Comparison of ENCODE assay signal across 17 cellular contexts in the genomic region with DNA sequence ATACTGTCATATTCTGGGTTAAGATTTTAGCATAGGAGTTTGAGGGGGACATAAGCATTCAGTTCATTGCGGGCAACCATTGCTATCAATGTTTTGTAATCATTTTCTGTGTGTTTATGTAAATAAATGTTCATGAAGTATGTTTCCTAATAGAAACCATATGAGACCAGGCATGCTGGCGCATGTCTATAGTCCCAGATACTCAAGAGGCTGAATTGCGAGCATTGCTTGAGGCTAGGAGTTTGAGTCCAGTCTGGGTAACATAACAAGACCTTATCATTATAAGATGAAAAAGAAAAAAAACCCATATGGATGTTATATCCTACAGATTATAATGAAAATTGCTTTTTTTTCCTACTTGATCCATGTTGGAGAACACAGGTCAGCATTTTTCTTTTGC.
A peak's percentile ranks its signal among the peaks of the same experiment; 100 is the strongest.
DNase-seq lines count a peak whose midpoint lies in the region; ATAC-seq and TF ChIP-seq lines count a peak whose summit lies in the region.
"Had no signal": no experiment of that assay in that cellular context is flagged by ENCODE, and none has a peak within 500 bp of the region (broad histone marks: within the 10 kb centered on the region; RNA-seq: fewer than 3 reads in every experiment).

No MANE protein-coding gene starts in this region.

- H3K4me1 ChIP-seq in CD4-positive, CD25-positive, alpha-beta regulatory T cell (ENCODE audit: control insufficient read depth, insufficient read depth, low read length, poor library complexity, severe bottlenecking) = peaks cover 38% of the 10 kb centered on the region
- H3K4me1 ChIP-seq in Caco-2 = peaks cover 77% of the 10 kb centered on the region
- H3K4me1 ChIP-seq in effector memory CD4-positive, alpha-beta T cell (ENCODE audit: control insufficient read depth, insufficient read depth, low read length, poor library complexity, severe bottlenecking) = peaks cover 18% of the 10 kb centered on the region

- no peak overlapping the region for H3K4me3 Mint-ChIP-seq in activated T-cell treated with anti-CD3 and anti-CD28 coated beads, Interleukin-2, amount 50 U/mL, for 24 hours
- H3K4me3 Mint-ChIP-seq in CD4-positive, CD25-positive, alpha-beta regulatory T cell = peak overlapping the region in 1 of 4 donors; percentile 2
- H3K4me3 Mint-ChIP-seq in Caco-2 (ENCODE audit: unreplicated experiment) = no peak overlapping the region
- H3K4me3 Mint-ChIP-seq: CD14-positive monocyte, GM23338, HFFc6, IgD-negative memory B cell had no signal

- intact Hi-C loops in Caco-2 (cut with micrococcal nuclease; ENCODE audit: unreplicated experiment) = no loop called here

- BruUV-seq in Caco-2 (replicated peaks; lab: Mats Ljungman, UMichigan) = no TSS peak

- no peak overlapping the region for H3K4me3 ChIP-seq in CD4-positive, CD25-positive, alpha-beta regulatory T cell (ENCODE audit: low read depth, low read length)
- H3K4me3 ChIP-seq in Caco-2 (ENCODE audit: low read depth, low read length) = no peak overlapping the region
- H3K4me3 ChIP-seq in epithelial cell of esophagus (ENCODE audit: low read length) = no peak overlapping the region
- H3K4me3 ChIP-seq in effector memory CD4-positive, alpha-beta T cell (ENCODE audit: insufficient read depth, low read depth, low read length, poor library complexity, severe bottlenecking) = no peak overlapping the region
- H3K4me3 ChIP-seq: BLaER1, GM23338 had no signal

- peaks cover 22% of the 10 kb centered on the region for H3K36me3 Mint-ChIP-seq in activated T-cell treated with anti-CD3 and anti-CD28 coated beads, Interleukin-2, amount 50 U/mL, for 24 hours (ENCODE audit: low read depth)
- H3K36me3 Mint-ChIP-seq in CD4-positive, CD25-positive, alpha-beta regulatory T cell = peaks cover 18% of the 10 kb centered on the region
- H3K36me3 Mint-ChIP-seq in Caco-2 (ENCODE audit: insufficient read depth, unreplicated experiment) = peaks cover 26% of the 10 kb centered on the region

- H3K27ac Mint-ChIP-seq in activated T-cell treated with anti-CD3 and anti-CD28 coated beads, Interleukin-2, amount 50 U/mL, for 24 hours = peak overlapping the region; percentile 28
- peak overlapping the region in 2 of 3 donors; percentile 50 to 53 for H3K27ac Mint-ChIP-seq in CD4-positive, CD25-positive, alpha-beta regulatory T cell
- H3K27ac Mint-ChIP-seq in Caco-2 (ENCODE audit: unreplicated experiment) = peak overlapping the region; percentile 61
- H3K27ac Mint-ChIP-seq: GM23338, HFFc6, IgD-negative memory B cell had no signal

- POLR2A ChIA-PET in Caco-2 (lab: Charles Lee) = no interaction called here

- no peaks in the 10 kb centered on the region for H3K9me3 ChIP-seq in CD4-positive, CD25-positive, alpha-beta regulatory T cell (ENCODE audit: control insufficient read depth in 2 of 2, low read length in 2 of 2)
- no peaks in the 10 kb centered on the region for H3K9me3 ChIP-seq in Caco-2
- no peaks in the 10 kb centered on the region for H3K9me3 ChIP-seq in effector memory CD4-positive, alpha-beta T cell (ENCODE audit: control insufficient read depth, low read length)

- H3K27me3 Mint-ChIP-seq in activated T-cell treated with anti-CD3 and anti-CD28 coated beads, Interleukin-2, amount 50 U/mL, for 24 hours = no peaks in the 10 kb centered on the region
- H3K27me3 Mint-ChIP-seq in CD4-positive, CD25-positive, alpha-beta regulatory T cell = no peaks in the 10 kb centered on the region
- H3K27me3 Mint-ChIP-seq in Caco-2 (ENCODE audit: insufficient read depth, unreplicated experiment) = no peaks in the 10 kb centered on the region
- H3K27me3 Mint-ChIP-seq: IgD-negative memory B cell had no signal

- H3K27me3 ChIP-seq in CD4-positive, CD25-positive, alpha-beta regulatory T cell (ENCODE audit: control insufficient read depth, insufficient read depth, low read length) = no peaks in the 10 kb centered on the region
- no peaks in the 10 kb centered on the region for H3K27me3 ChIP-seq in Caco-2 (replicated peaks; ENCODE audit: control insufficient read depth, insufficient read depth, low read length)
- no peaks in the 10 kb centered on the region for H3K27me3 ChIP-seq in effector memory CD4-positive, alpha-beta T cell (replicated peaks; ENCODE audit: control insufficient read depth, insufficient read depth, low read length, poor library complexity, severe bottlenecking)
- H3K27me3 ChIP-seq: BLaER1 had no signal

- no peak overlapping the region for H3K27ac ChIP-seq in CD4-positive, CD25-positive, alpha-beta regulatory T cell (ENCODE audit: insufficient read depth, low read length, poor library complexity, severe bottlenecking)
- H3K27ac ChIP-seq in effector memory CD4-positive, alpha-beta T cell (ENCODE audit: insufficient read depth, low read length, poor library complexity, severe bottlenecking) = no peak overlapping the region
- H3K27ac ChIP-seq: 22Rv1, BLaER1 had no signal

- no peak for TF ChIP-seq CTCF in Caco-2 (IDR thresholded peaks at IDR 0.05; ENCODE audit: insufficient read depth in 1 of 2, low read depth in 1 of 2, low read length in 1 of 2, severe bottlenecking in 1 of 2, unreplicated experiment in 1 of 2)
- no peak for TF ChIP-seq CTCF in epithelial cell of esophagus (IDR thresholded peaks at IDR 0.05; ENCODE audit: insufficient read depth, low read depth, low read length, missing control alignments)

- no peak for DNase-seq in activated T-cell treated with anti-CD3 and anti-CD28 coated beads, Interleukin-2, amount 50 U/mL, for 24 hours
- DNase-seq in activated T-cell treated with anti-CD3 and anti-CD28 coated beads for 4 hours = no peak
- DNase-seq in CD4-positive, CD25-positive, alpha-beta regulatory T cell = no peak
- no peak for DNase-seq in Caco-2
- DNase-seq in epithelial cell of esophagus (ENCODE audit: low read depth) = peak; percentile 62
- DNase-seq in effector memory CD4-positive, alpha-beta T cell = no peak
- DNase-seq in NCI-H748 (lab: John Stamatoyannopoulos, UW; ENCODE audit: unreplicated experiment) = no peak
- DNase-seq: Calu3, DMS79 treated with DMSO at 0.1 percent for 48 hours, GF-D8, HCEC 1CT, HFFc6 had no signal

- peaks cover 2% of the 10 kb centered on the region for H3K36me3 ChIP-seq in CD4-positive, CD25-positive, alpha-beta regulatory T cell (ENCODE audit: control insufficient read depth, insufficient read depth, low read length)
- no peaks in the 10 kb centered on the region for H3K36me3 ChIP-seq in Caco-2 (ENCODE audit: control insufficient read depth, insufficient read depth, low read length)
- no peaks in the 10 kb centered on the region for H3K36me3 ChIP-seq in effector memory CD4-positive, alpha-beta T cell (ENCODE audit: control insufficient read depth, insufficient read depth, low read length)

- CTCF ChIA-PET in Caco-2 (lab: Charles Lee) = no interaction called here

- no peak for ATAC-seq in CD4-positive, CD25-positive, alpha-beta regulatory T cell (ENCODE audit: low read depth in 2 of 2)
- ATAC-seq: GM23338 had no signal

- H3K4me1 Mint-ChIP-seq in activated T-cell treated with anti-CD3 and anti-CD28 coated beads, Interleukin-2, amount 50 U/mL, for 24 hours (ENCODE audit: low read depth) = peaks cover 67% of the 10 kb centered on the region
- peaks cover 29 to 75% (median 58%) of the 10 kb centered on the region in 4 donors for H3K4me1 Mint-ChIP-seq in CD4-positive, CD25-positive, alpha-beta regulatory T cell
- H3K4me1 Mint-ChIP-seq in Caco-2 (ENCODE audit: low read depth, unreplicated experiment) = peaks cover 35% of the 10 kb centered on the region

- peaks cover 2% of the 10 kb centered on the region for H3K9me3 Mint-ChIP-seq in activated T-cell treated with anti-CD3 and anti-CD28 coated beads, Interleukin-2, amount 50 U/mL, for 24 hours
- peaks cover 0 to 4% (median 0%) of the 10 kb centered on the region in 7 donors for H3K9me3 Mint-ChIP-seq in CD4-positive, CD25-positive, alpha-beta regulatory T cell
- no peaks in the 10 kb centered on the region for H3K9me3 Mint-ChIP-seq in Caco-2 (ENCODE audit: unreplicated experiment)
- H3K9me3 Mint-ChIP-seq: HFFc6 had no signal
